ENCODE assay signal across 8 cellular contexts in the genomic region with DNA sequence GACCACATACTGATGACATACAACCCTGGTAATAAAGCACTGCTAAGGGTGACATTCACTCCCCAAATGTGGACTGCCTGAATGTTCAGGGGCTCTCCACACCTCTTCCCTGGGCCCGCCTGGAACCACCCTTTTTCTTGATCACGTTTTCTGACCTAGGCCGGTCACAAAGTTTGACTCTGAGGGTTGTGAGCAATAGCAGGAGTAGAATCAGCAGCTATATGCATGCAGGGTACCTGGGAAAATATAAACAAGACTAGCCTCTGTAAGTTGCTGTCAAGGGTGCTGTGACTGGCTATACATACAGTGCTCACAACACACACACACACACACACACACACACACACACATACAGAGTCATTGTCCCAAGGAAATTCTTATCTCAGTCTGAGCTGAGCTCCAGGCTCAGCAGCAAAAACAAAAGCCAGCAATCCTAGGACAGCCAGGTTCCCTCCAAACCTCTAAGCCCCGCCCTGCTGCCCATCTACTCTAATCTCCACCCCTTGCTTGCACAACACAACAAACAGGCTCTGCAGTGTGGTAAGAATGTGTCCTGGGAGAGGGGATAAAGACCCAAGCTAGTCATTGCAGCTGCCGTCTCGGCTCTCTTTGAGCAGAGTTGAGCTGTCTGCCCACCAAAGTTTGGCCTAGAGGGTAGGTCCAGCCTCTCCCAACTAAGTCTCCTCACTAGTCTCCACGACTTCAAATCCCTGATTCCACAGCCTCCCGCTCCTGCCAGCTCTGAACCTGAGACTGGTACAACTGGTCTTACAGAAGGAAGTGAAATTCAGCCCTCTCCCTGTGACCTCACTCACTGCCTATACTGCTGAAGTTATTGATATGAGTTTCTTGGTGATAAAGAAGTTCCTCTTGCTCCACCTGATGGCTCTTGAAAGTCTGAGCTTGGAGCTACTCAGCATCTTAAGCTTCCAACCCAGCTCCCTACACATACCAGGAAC. TPM values are rescaled to one million over a fixed set of nuclear protein-coding genes. Genes with fewer than 3 reads are reported as not detected.
A peak's percentile ranks its signal among the peaks of the same experiment; 100 is the strongest.
DNase-seq lines count a peak whose midpoint lies in the region; ATAC-seq and TF ChIP-seq lines count a peak whose summit lies in the region.

No MANE protein-coding gene starts in this region.

- CTCF ChIA-PET in naive thymus-derived CD4-positive, alpha-beta T cell (lab: Charles Lee), result interaction anchor here (0.5 to 7.7 kb wide), 21 partner anchors 8 to 321 kb away, joined by 3 to 69 read pairs (median 4); a partner anchor contains a TSS

- H3K27ac Mint-ChIP-seq in naive thymus-derived CD4-positive, alpha-beta T cell, result peak overlapping the region in 8 of 9 donors; percentile 21 to 75 (median 61)

- POLR2A ChIA-PET in naive thymus-derived CD4-positive, alpha-beta T cell (lab: Charles Lee), result interaction anchor here (0.7 to 4.2 kb wide), 5 partner anchors 7 to 69 kb away, joined by 3 to 18 read pairs (median 4); no protein-coding TSS in a partner anchor

- peaks cover 38 to 58% (median 51%) of the 10 kb centered on the region in 7 donors for H3K4me1 Mint-ChIP-seq in naive thymus-derived CD4-positive, alpha-beta T cell

- H3K9me3 ChIP-seq in ectodermal cell (ENCODE audit: control insufficient read depth, low read length), result no peaks in the 10 kb centered on the region
- H3K9me3 ChIP-seq in naive thymus-derived CD4-positive, alpha-beta T cell (ENCODE audit: control insufficient read depth in 2 of 3, low read length in 3 of 3), result no peaks in the 10 kb centered on the region

- H3K36me3 Mint-ChIP-seq in naive thymus-derived CD4-positive, alpha-beta T cell, result peaks cover 0 to 10% (median 0%) of the 10 kb centered on the region in 5 donors

- intact Hi-C loops in naive thymus-derived CD4-positive, alpha-beta T cell (cut with micrococcal nuclease), result loop anchor here in 1 of 2 donors (1.0 to 5.0 kb wide), 5 partner anchors 61 to 319 kb away; a partner anchor contains a TSS

- 32 to 36% methylated on average over 8 of the region's 8 CpGs for WGBS in ectodermal cell, 2 experiments

- H3K36me3 ChIP-seq in ectodermal cell (ENCODE audit: control insufficient read depth, insufficient read depth, low read length), result peaks cover 12% of the 10 kb centered on the region
- no peaks in the 10 kb centered on the region for H3K36me3 ChIP-seq in naive thymus-derived CD4-positive, alpha-beta T cell (ENCODE audit: control insufficient read depth in 2 of 3, insufficient read depth in 3 of 3, low read length in 3 of 3)

- DNase-seq in RPMI8226 (peak; percentile 82), AG08396 (ENCODE audit: low spot score) (no peak)
- no peak for DNase-seq in naive thymus-derived CD4-positive, alpha-beta T cell

- peaks cover 0 to 7% (median 0%) of the 10 kb centered on the region in 5 donors for H3K27me3 Mint-ChIP-seq in naive thymus-derived CD4-positive, alpha-beta T cell

- TF ChIP-seq CTCF in C4-2B (conservative IDR thresholded peaks at IDR 0.05), result peak; percentile 34

- peak overlapping the region; percentile 76 for H3K27ac ChIP-seq in C4-2B
- peak overlapping the region; percentile 53 for H3K27ac ChIP-seq in ectodermal cell (ENCODE audit: insufficient read depth, low read depth, low read length, poor library complexity, severe bottlenecking)
- H3K27ac ChIP-seq in naive thymus-derived CD4-positive, alpha-beta T cell (ENCODE audit: low read depth, low read length), result no peak overlapping the region

- no peaks in the 10 kb centered on the region for H3K27me3 ChIP-seq in ectodermal cell (ENCODE audit: control insufficient read depth, insufficient read depth, low read length, poor library complexity, severe bottlenecking)
- no peaks in the 10 kb centered on the region for H3K27me3 ChIP-seq in naive thymus-derived CD4-positive, alpha-beta T cell (ENCODE audit: control insufficient read depth in 2 of 2, insufficient read depth in 2 of 2, low read length in 2 of 2)

- ATAC-seq in GM18858 (IDR thresholded peaks at IDR 0.05; ENCODE audit: unreplicated experiment) (peak; percentile 33), HG03175 (IDR thresholded peaks at IDR 0.05; ENCODE audit: unreplicated experiment) (peak; percentile 37), HG03280 (IDR thresholded peaks at IDR 0.05; ENCODE audit: unreplicated experiment) (no peak)
- ATAC-seq in naive thymus-derived CD4-positive, alpha-beta T cell, result no peak

- H3K4me3 ChIP-seq in ectodermal cell (ENCODE audit: insufficient read depth, low read depth, low read length), result peak overlapping the region; percentile 86
- no peak overlapping the region for H3K4me3 ChIP-seq in naive thymus-derived CD4-positive, alpha-beta T cell (ENCODE audit: low read length)

- peak overlapping the region; percentile 14 to 99 (median 90) for H3K4me3 Mint-ChIP-seq in naive thymus-derived CD4-positive, alpha-beta T cell

- H3K4me1 ChIP-seq in ectodermal cell (ENCODE audit: control insufficient read depth, insufficient read depth, low read length), result peaks cover 65% of the 10 kb centered on the region
- H3K4me1 ChIP-seq in naive thymus-derived CD4-positive, alpha-beta T cell (ENCODE audit: control insufficient read depth in 2 of 2, insufficient read depth in 2 of 2, low read length in 2 of 2), result peaks cover 28 to 35% of the 10 kb centered on the region in 2 donors

- peaks cover 0 to 1% (median 0%) of the 10 kb centered on the region in 11 donors for H3K9me3 Mint-ChIP-seq in naive thymus-derived CD4-positive, alpha-beta T cell

RNA-seq across cellular contexts. Expression of a gene that starts 2.2 kb away (rescaled TPM):
- polyA plus RNA-seq in ectodermal cell (2013, experiment 1 of 4), result 74.0 TPM
- 115 TPM for polyA plus RNA-seq in ectodermal cell (2013, experiment 2 of 4)
- 66.2 TPM for polyA plus RNA-seq in ectodermal cell (2013, experiment 3 of 4)
- 65.1 TPM for polyA plus RNA-seq in ectodermal cell (2013, experiment 4 of 4)
- total RNA-seq in naive thymus-derived CD4-positive, alpha-beta T cell, result 10 to 100 TPM in 4 of 5 experiments, 1 to 10 TPM in 1; 7.7 to 31.1 (median 19.6) TPM
- 1 to 10 TPM; 1.5 to 2.9 TPM for polyA plus RNA-seq in naive thymus-derived CD4-positive, alpha-beta T cell

RNA-seq across cellular contexts. Expression of a gene that starts 54.4 kb away (rescaled TPM):
- 101 TPM for polyA plus RNA-seq in ectodermal cell (2013, experiment 1 of 4)
- 85.7 TPM for polyA plus RNA-seq in ectodermal cell (2013, experiment 2 of 4)
- 80.3 TPM for polyA plus RNA-seq in ectodermal cell (2013, experiment 3 of 4)
- polyA plus RNA-seq in ectodermal cell (2013, experiment 4 of 4), result 81.3 TPM
- 10 to 100 TPM in 1 of 5 experiments, 1 to 10 TPM in 2, under 1 TPM in 2; 0.41 to 55.7 (median 1.2) TPM for total RNA-seq in naive thymus-derived CD4-positive, alpha-beta T cell
- not detected for polyA plus RNA-seq in naive thymus-derived CD4-positive, alpha-beta T cell

Comparison
In these comparisons a context has a peak if more than half of its experiments do, and no peak if none do; other contexts are left out.
1. ATAC-seq: peak in GM18858 (single experiment) and HG03175 (single experiment); none in naive thymus-derived CD4-positive, alpha-beta T cell (single experiment) and HG03280 (single experiment).